In the genomic region with DNA sequence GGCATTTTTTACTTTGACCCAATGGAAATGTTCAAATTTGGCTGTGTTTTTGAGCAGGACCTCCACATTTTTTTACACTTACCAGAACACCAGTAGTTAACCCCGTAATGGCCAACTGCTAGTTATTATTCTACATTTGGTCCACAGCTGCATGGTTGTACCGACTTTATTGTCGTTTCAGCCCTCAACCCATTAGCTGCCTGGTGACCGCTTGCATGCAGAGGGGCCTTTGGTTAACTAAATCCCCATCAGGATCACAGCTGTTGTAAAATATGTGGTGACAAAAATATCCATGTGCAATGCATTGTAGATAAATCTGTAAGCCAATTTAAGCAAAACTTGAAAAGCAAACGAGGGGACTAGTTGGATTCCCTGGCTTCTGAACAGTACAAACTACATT, we compare ENCODE assay signal across 23 cellular contexts.
"Had no signal": no experiment of that assay in that cellular context is flagged by ENCODE, and none has a peak within 500 bp of the region (broad histone marks: within the 10 kb centered on the region; RNA-seq: fewer than 3 reads in every experiment).

No MANE protein-coding gene starts in this region.

- DNase-seq: activated CD4-positive, alpha-beta T cell treated with anti-CD3 and anti-CD28 coated beads for 1 hour; activated CD4-positive, alpha-beta T cell treated with anti-CD3 and anti-CD28 coated beads, Interleukin-2, amount 50 U/mL, for 1 hour; activated CD8-positive, alpha-beta T cell treated with anti-CD3 and anti-CD28 coated beads, Interleukin-2, amount 10 ng/mL, durations not matched to agents 7 days and 5 days; activated gamma-delta T cell; activated naive CD4-positive, alpha-beta T cell treated with anti-CD3 and anti-CD28 coated beads, Interleukin-2, amount 50 U/mL, for 16 hours; activated naive CD8-positive, alpha-beta T cell treated with anti-CD3 and anti-CD28 coated beads, Interleukin-2, amount 50 U/mL, for 24 hours; body of pancreas; mesendoderm; naive thymus-derived CD4-positive, alpha-beta T cell; retina; stimulated activated CD4-positive, alpha-beta T cell treated with anti-CD3 and anti-CD28 coated beads, Interleukin-12 subunit alpha, Interleukin-12 subunit beta, amount 100 ng/mL, for 4 hours; stimulated activated CD4-positive, alpha-beta T cell treated with anti-CD3 and anti-CD28 coated beads, Interleukin-4, amount 100 ng/mL, for 4 hours; substantia nigra; T-helper 1 cell; thyroid gland; WERI-Rb-1 had no signal

- H3K36me3 ChIP-seq: cardiac muscle cell, neural progenitor cell, thyroid gland, WERI-Rb-1 had no signal

- H3K9ac ChIP-seq: neural progenitor cell had no signal

- H3K9me3 ChIP-seq: body of pancreas, mucosa of descending colon, thyroid gland had no signal

- H3K9me3 Mint-ChIP-seq: activated naive CD8-positive, alpha-beta T cell treated with anti-CD3 and anti-CD28 coated beads, Interleukin-2, amount 50 U/mL, for 24 hours; activated T-helper 1 cell treated with anti-CD3 and anti-CD28 coated beads, Interleukin-12 subunit alpha, Interleukin-12 subunit beta, Interleukin-2, Interleukin-4 antibody, amounts not matched to agents 30 ng/mL and 10 ng/mL and 1 ng/mL, durations not matched to agents 14 hours and 24 hours and 36 hours; naive thymus-derived CD4-positive, alpha-beta T cell; neural progenitor cell had no signal

- H3K4me3 Mint-ChIP-seq: activated CD8-positive, alpha-beta T cell treated with anti-CD3 and anti-CD28 coated beads, Interleukin-2, amount 10 ng/mL, durations not matched to agents 7 days and 5 days; activated naive CD8-positive, alpha-beta T cell treated with anti-CD3 and anti-CD28 coated beads, Interleukin-2, amount 50 U/mL, for 24 hours; activated T-helper 1 cell treated with anti-CD3 and anti-CD28 coated beads, Interleukin-12 subunit alpha, Interleukin-12 subunit beta, Interleukin-2, Interleukin-4 antibody, amounts not matched to agents 30 ng/mL and 10 ng/mL and 1 ng/mL, durations not matched to agents 14 hours and 24 hours and 36 hours; naive thymus-derived CD4-positive, alpha-beta T cell; neural progenitor cell; stimulated activated naive CD8-positive, alpha-beta T cell treated with anti-CD3 and anti-CD28 coated beads, Interleukin-15, Interleukin-2, amounts not matched to agents 100 ng/mL and 50 ng/mL, for 24 hours had no signal

- H3K4me1 ChIP-seq: body of pancreas, thyroid gland had no signal

- H3K4me1 Mint-ChIP-seq: activated naive CD8-positive, alpha-beta T cell treated with anti-CD3 and anti-CD28 coated beads, Interleukin-2, amount 50 U/mL, for 24 hours; naive thymus-derived CD4-positive, alpha-beta T cell; neural progenitor cell had no signal

- H3K4me2 ChIP-seq: neural progenitor cell had no signal

- H3K27ac ChIP-seq: body of pancreas, cardiac muscle cell, epithelial cell of prostate, neural progenitor cell, thyroid gland, WERI-Rb-1 had no signal

- H3K27ac Mint-ChIP-seq: activated CD8-positive, alpha-beta T cell treated with anti-CD3 and anti-CD28 coated beads, Interleukin-2, amount 10 ng/mL, durations not matched to agents 7 days and 5 days; activated naive CD8-positive, alpha-beta T cell treated with anti-CD3 and anti-CD28 coated beads, Interleukin-2, amount 50 U/mL, for 24 hours; activated T-helper 1 cell treated with anti-CD3 and anti-CD28 coated beads, Interleukin-12 subunit alpha, Interleukin-12 subunit beta, Interleukin-2, Interleukin-4 antibody, amounts not matched to agents 30 ng/mL and 10 ng/mL and 1 ng/mL, durations not matched to agents 14 hours and 24 hours and 36 hours; naive thymus-derived CD4-positive, alpha-beta T cell; neural progenitor cell; progenitor cell of endocrine pancreas; stimulated activated naive CD8-positive, alpha-beta T cell treated with anti-CD3 and anti-CD28 coated beads, Interleukin-15, Interleukin-2, amounts not matched to agents 100 ng/mL and 50 ng/mL, for 24 hours had no signal

- H3K27me3 Mint-ChIP-seq: activated naive CD8-positive, alpha-beta T cell treated with anti-CD3 and anti-CD28 coated beads, Interleukin-2, amount 50 U/mL, for 24 hours; progenitor cell of endocrine pancreas; stimulated activated naive CD8-positive, alpha-beta T cell treated with anti-CD3 and anti-CD28 coated beads, Interleukin-15, Interleukin-2, amounts not matched to agents 100 ng/mL and 50 ng/mL, for 24 hours had no signal

- H3K27me3 ChIP-seq: body of pancreas, cardiac muscle cell, neural progenitor cell, thyroid gland had no signal

- H3K4me3 ChIP-seq: body of pancreas, cardiac muscle cell, mucosa of descending colon, neural progenitor cell, thyroid gland had no signal

- H3K36me3 Mint-ChIP-seq: naive thymus-derived CD4-positive, alpha-beta T cell; neural progenitor cell had no signal

- ATAC-seq: activated CD8-positive, alpha-beta T cell treated with anti-CD3 and anti-CD28 coated beads, Interleukin-2, amount 10 ng/mL, durations not matched to agents 7 days and 5 days; activated naive CD8-positive, alpha-beta T cell treated with anti-CD3 and anti-CD28 coated beads, Interleukin-2, amount 50 U/mL, for 24 hours; body of pancreas; mucosa of descending colon; naive thymus-derived CD4-positive, alpha-beta T cell had no signal
